Comparison of ENCODE assay signal across 10 cellular contexts in the genomic region with DNA sequence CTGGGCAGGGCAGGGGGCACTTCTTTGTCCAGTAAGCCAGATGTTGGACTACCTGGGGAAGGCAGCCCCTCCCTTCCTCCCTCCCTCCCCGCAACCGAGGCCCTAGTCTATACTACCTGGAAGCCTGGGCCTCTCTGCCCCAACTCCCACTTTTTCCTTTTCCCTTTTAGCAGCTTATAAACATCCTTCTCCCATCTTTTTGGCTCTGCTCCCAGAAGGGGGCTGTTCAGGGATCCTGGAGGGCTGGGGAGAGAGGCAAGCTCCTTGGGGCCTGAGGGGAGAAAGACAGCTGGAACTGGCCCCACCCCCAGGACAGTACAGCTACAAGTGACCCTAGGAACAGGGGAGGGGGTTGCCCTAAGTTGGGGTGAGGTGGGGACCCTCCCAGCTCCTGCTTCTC. TPM values are rescaled to one million over a fixed set of nuclear protein-coding genes. Genes with fewer than 3 reads are reported as not detected.
DNase-seq lines count a peak whose midpoint lies in the region; ATAC-seq and TF ChIP-seq lines count a peak whose summit lies in the region.
"Had no signal": no experiment of that assay in that cellular context is flagged by ENCODE, and none has a peak within 500 bp of the region (broad histone marks: within the 10 kb centered on the region; RNA-seq: fewer than 3 reads in every experiment).

No MANE protein-coding gene starts in this region.

- POLR2A ChIA-PET in RWPE1 (lab: Yijun Ruan, JAX; ENCODE audit: low non-redundant PET), result interaction anchor here (0.7 kb wide), 1 partner anchor 49 kb away, joined by 10 read pairs; no protein-coding TSS in a partner anchor

- peaks cover 3% of the 10 kb centered on the region for H3K4me1 Mint-ChIP-seq in T-helper 2 cell treated with Interferon-gamma antibody and Interleukin-4, amounts not matched to agents 5 μg/mL and 100 μg/mL, for 36 hours (ENCODE audit: low read depth)

- TF ChIP-seq CTCF in RWPE1 (conservative IDR thresholded peaks at IDR 0.05; ENCODE audit: low read depth) (no peak), left lung (IDR thresholded peaks at IDR 0.05) (no peak), suprapubic skin (IDR thresholded peaks at IDR 0.05) (no peak)

- peaks cover 0 to 11% of the 10 kb centered on the region in 2 donors for H3K27me3 ChIP-seq in left lung
- H3K27me3 ChIP-seq in suprapubic skin, result no peaks in the 10 kb centered on the region

- H3K36me3 Mint-ChIP-seq in T-helper 2 cell treated with Interferon-gamma antibody and Interleukin-4, amounts not matched to agents 5 μg/mL and 100 μg/mL, for 36 hours (ENCODE audit: low read depth), result no peaks in the 10 kb centered on the region
- H3K36me3 Mint-ChIP-seq: CD4-positive, CD25-positive, alpha-beta regulatory T cell had no signal

- peaks cover 24% of the 10 kb centered on the region for H3K27me3 Mint-ChIP-seq in T-helper 2 cell treated with Interferon-gamma antibody and Interleukin-4, amounts not matched to agents 5 μg/mL and 100 μg/mL, for 36 hours (ENCODE audit: low read depth)

- no peak overlapping the region for H3K27ac Mint-ChIP-seq in T-helper 2 cell treated with Interferon-gamma antibody and Interleukin-4, amounts not matched to agents 5 μg/mL and 100 μg/mL, for 36 hours
- H3K27ac Mint-ChIP-seq: CD4-positive, CD25-positive, alpha-beta regulatory T cell had no signal

- CTCF ChIA-PET in RWPE1 (lab: Yijun Ruan, JAX), result interaction anchor here (0.6 to 1.4 kb wide), 4 partner anchors 24 to 80 kb away, joined by 3 to 8 read pairs (median 3); no protein-coding TSS in a partner anchor

- whole genome bisulfite sequencing in suprapubic skin, result 55% methylated on average over 2 of the region's 2 CpGs

- DNase-seq in H4 (ENCODE audit: low spot score) (peak; percentile 42), RWPE1 (ENCODE audit: low spot score) (no peak), left lung (no peak), suprapubic skin (ENCODE audit: low spot score in 2 of 2) (no peak), SKM-1 (lab: John Stamatoyannopoulos, UW; ENCODE audit: unreplicated experiment) (no peak), NCI-H2227 (lab: John Stamatoyannopoulos, UW; ENCODE audit: unreplicated experiment) (no peak)
- no peak for DNase-seq in T-helper 2 cell treated with Interferon-gamma antibody and Interleukin-4, amounts not matched to agents 5 μg/mL and 100 μg/mL, for 36 hours (ENCODE audit: low spot score)
- DNase-seq: CD4-positive, CD25-positive, alpha-beta regulatory T cell; head of caudate nucleus had no signal

- no peak for ATAC-seq in left lung

- TF ChIP-seq EP300 in suprapubic skin (IDR thresholded peaks at IDR 0.05), result no peak

- TF ChIP-seq POLR2A in suprapubic skin (IDR thresholded peaks at IDR 0.05), result no peak

- H3K4me3 ChIP-seq in left lung (no peak overlapping the region), suprapubic skin (no peak overlapping the region)

- H3K36me3 ChIP-seq in left lung, result no peaks in the 10 kb centered on the region
- no peaks in the 10 kb centered on the region for H3K36me3 ChIP-seq in suprapubic skin
- H3K36me3 ChIP-seq: neutrophil had no signal

- no peaks in the 10 kb centered on the region for H3K9me3 Mint-ChIP-seq in T-helper 2 cell treated with Interferon-gamma antibody and Interleukin-4, amounts not matched to agents 5 μg/mL and 100 μg/mL, for 36 hours
- H3K9me3 Mint-ChIP-seq: CD4-positive, CD25-positive, alpha-beta regulatory T cell had no signal

- intact Hi-C loops in left lung (cut with DNase I), result loop anchor here in 1 of 2 donors (10.0 kb wide), 1 partner anchor 63 kb away; a partner anchor contains a TSS

- H3K4me3 Mint-ChIP-seq in T-helper 2 cell treated with Interferon-gamma antibody and Interleukin-4, amounts not matched to agents 5 μg/mL and 100 μg/mL, for 36 hours, result no peak overlapping the region
- H3K4me3 Mint-ChIP-seq: CD4-positive, CD25-positive, alpha-beta regulatory T cell had no signal

- H3K9me3 ChIP-seq in left lung (no peaks in the 10 kb centered on the region), suprapubic skin (no peaks in the 10 kb centered on the region)
- H3K9me3 ChIP-seq: neutrophil had no signal

- peak overlapping the region; percentile 100 for H3K27ac ChIP-seq in RWPE1
- peak overlapping the region; percentile 86 to 96 for H3K27ac ChIP-seq in left lung
- H3K27ac ChIP-seq in suprapubic skin, result peak overlapping the region; percentile 92
- H3K27ac ChIP-seq: neutrophil had no signal

- peaks cover 88 to 99% of the 10 kb centered on the region in 2 donors for H3K4me1 ChIP-seq in left lung
- H3K4me1 ChIP-seq in suprapubic skin, result peaks cover 100% of the 10 kb centered on the region

RNA-seq across cellular contexts. Expression of a gene that starts 44.9 kb away (rescaled TPM):
- not detected in 2 replicates for total RNA-seq in H4 (2014; rRNA removed; shearing (Covaris generic))
- total RNA-seq in left lung (10 to 100 TPM; 15.4 to 32.9 TPM), suprapubic skin (1 to 10 TPM; 1.5 to 2.7 (median 2.2) TPM)

RNA-seq across cellular contexts. Expression of a gene that starts 58.8 kb away (rescaled TPM):
- 22.5 and 35.1 TPM in 2 replicates for total RNA-seq in H4 (2014; rRNA removed; shearing (Covaris generic))
- total RNA-seq in left lung (10 to 100 TPM; 24.2 to 46.2 TPM), suprapubic skin (10 to 100 TPM; 35.1 to 46.2 (median 40.6) TPM)

Comparison
In these comparisons a context has a peak if more than half of its experiments do, and no peak if none do; other contexts are left out.
1. RNA of a gene that starts 44.9 kb away (total RNA-seq): 15.4 to 32.9 TPM in left lung; 1.5 to 2.7 TPM in suprapubic skin and not detected in H4; every median in the first group is over 4 times any median in the second.
2. Peak in every context shown above with its lines, with median percentiles within 50 percentile points of each other: H3K27ac ChIP-seq.